In the genomic region with DNA sequence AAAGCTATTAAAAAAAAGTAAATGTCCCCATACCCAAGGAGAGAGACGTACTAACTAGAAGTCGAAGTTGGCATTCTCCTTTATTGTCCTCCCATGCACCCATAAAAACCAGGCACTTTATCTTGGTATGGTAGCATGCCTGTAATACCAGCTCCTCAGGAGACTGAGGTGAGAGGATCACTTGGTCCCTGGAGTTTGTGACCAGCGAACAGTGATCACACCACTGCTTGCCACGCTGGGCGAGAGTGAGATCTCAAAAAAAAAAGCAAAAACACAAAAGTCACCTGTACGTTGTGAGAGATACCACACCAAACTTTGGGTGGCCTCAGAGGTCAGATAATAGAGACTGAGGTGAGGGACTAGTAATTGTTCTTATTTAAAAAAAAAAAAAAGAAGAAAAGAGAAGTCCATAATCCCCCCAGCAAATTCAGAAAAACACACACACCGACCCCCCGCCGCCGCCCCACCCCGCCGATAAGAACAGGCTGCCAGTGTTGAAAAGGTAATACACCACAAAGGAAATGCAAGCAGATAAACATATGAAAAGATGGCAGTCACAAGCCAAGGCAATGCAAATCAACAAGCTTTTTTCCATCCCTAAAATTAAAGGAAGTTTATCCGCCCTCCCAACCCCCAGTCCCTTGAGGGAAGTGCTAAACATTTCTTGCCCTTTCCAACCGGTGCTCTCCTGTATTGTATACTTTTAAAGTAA, we compare ENCODE assay signal across 1 cellular context.
TF ChIP-seq lines count a peak whose summit lies in the region.

No MANE protein-coding gene starts in this region.

TF ChIP-seq in WTC11, 78 proteins besides CTCF, POLR2A, EP300 and RAD21:
- TF ChIP-seq, protein P1, sequence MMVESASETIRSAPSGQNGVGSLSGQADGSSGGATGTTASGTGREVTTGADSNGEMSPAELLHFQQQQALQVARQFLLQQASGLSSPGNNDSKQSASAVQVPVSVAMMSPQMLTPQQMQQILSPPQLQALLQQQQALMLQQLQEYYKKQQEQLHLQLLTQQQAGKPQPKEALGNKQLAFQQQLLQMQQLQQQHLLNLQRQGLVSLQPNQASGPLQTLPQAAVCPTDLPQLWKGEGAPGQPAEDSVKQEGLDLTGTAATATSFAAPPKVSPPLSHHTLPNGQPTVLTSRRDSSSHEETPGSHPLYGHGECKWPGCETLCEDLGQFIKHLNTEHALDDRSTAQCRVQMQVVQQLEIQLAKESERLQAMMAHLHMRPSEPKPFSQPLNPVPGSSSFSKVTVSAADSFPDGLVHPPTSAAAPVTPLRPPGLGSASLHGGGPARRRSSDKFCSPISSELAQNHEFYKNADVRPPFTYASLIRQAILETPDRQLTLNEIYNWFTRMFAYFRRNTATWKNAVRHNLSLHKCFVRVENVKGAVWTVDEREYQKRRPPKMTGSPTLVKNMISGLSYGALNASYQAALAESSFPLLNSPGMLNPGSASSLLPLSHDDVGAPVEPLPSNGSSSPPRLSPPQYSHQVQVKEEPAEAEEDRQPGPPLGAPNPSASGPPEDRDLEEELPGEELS (CRISPR knock-in tag; IDR thresholded peaks at IDR 0.05), result peak; percentile 81; the same call in 1 of the 2 replicates
- TF ChIP-seq EMX1 (CRISPR knock-in tag; IDR thresholded peaks at IDR 0.05) (peak; percentile 79), FOXK1 (CRISPR knock-in tag; IDR thresholded peaks at IDR 0.05) (peak; percentile 66), SMAD4 (CRISPR knock-in tag; IDR thresholded peaks at IDR 0.05) (no peak), TEAD1 (CRISPR knock-in tag; IDR thresholded peaks at IDR 0.05) (0 out of 2 replicates have a peak, but pooled peaks have one; percentile 6), NR2C2 (CRISPR knock-in tag; IDR thresholded peaks at IDR 0.05) (no peak), PRRX2 (CRISPR knock-in tag; IDR thresholded peaks at IDR 0.05) (peak; percentile 16; the same call in 1 of the 2 replicates), ESRRA (CRISPR knock-in tag; IDR thresholded peaks at IDR 0.05; ENCODE audit: borderline replicate concordance) (no peak)
- TF ChIP-seq, protein P2, sequence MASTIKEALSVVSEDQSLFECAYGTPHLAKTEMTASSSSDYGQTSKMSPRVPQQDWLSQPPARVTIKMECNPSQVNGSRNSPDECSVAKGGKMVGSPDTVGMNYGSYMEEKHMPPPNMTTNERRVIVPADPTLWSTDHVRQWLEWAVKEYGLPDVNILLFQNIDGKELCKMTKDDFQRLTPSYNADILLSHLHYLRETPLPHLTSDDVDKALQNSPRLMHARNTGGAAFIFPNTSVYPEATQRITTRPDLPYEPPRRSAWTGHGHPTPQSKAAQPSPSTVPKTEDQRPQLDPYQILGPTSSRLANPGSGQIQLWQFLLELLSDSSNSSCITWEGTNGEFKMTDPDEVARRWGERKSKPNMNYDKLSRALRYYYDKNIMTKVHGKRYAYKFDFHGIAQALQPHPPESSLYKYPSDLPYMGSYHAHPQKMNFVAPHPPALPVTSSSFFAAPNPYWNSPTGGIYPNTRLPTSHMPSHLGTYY (CRISPR knock-in tag; IDR thresholded peaks at IDR 0.05), result peak; percentile 53; the same call in 1 of the 2 replicates
- TF ChIP-seq, protein P3, sequence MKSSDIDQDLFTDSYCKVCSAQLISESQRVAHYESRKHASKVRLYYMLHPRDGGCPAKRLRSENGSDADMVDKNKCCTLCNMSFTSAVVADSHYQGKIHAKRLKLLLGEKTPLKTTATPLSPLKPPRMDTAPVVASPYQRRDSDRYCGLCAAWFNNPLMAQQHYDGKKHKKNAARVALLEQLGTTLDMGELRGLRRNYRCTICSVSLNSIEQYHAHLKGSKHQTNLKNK (CRISPR knock-in tag; IDR thresholded peaks at IDR 0.05), result peak; percentile 63; the same call in 1 of the 2 replicates
TF ChIP-seq in WTC11: peak in this region for 7.
